Comparison of ENCODE assay signal across 20 cellular contexts in the genomic region with DNA sequence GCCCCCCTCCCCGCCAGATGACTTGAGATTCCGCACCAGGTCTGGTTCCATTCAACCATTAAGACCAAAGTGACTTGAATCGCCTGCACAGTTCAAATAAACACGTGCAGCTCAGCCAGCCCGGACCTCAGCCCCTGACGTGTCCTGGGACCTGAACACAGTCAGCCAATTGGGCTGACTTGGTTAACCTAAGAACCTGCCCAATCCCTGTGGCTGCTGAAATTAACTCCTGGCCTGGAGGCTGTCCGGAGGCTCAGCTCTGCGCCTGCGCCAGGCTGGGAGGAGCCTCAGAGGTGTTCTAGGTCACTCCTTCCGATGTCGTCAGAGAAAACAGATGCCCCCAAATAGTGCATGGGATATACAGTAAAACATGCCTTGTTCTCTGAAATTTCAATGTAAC.
"Had no signal": no experiment of that assay in that cellular context is flagged by ENCODE, and none has a peak within 500 bp of the region (broad histone marks: within the 10 kb centered on the region; RNA-seq: fewer than 3 reads in every experiment).

No MANE protein-coding gene starts in this region.

- DNase-seq: cortex of kidney; dorsolateral prefrontal cortex; effector memory CD4-positive, alpha-beta T cell; gastrocnemius medialis; immature natural killer cell; left colon; mesendoderm; naive thymus-derived CD4-positive, alpha-beta T cell; nephron progenitor cell; stimulated activated CD4-positive, alpha-beta T cell treated with anti-CD3 and anti-CD28 coated beads, Interleukin-4, amount 100 ng/mL, for 1 hour; stimulated activated CD8-positive, alpha-beta memory T cell treated with anti-CD3 and anti-CD28 coated beads, Interleukin-4, amount 100 ng/mL, for 48 hours; stimulated activated naive CD8-positive, alpha-beta T cell treated with anti-CD3 and anti-CD28 coated beads, Interleukin-15, Interleukin-2, amounts not matched to agents 100 U/mL and 50 U/mL, for 24 hours; thyroid gland; uterus had no signal

- H2AFZ ChIP-seq: parathyroid adenoma had no signal

- H3K4me1 ChIP-seq: parathyroid adenoma, thyroid gland, uterus had no signal

- H3K27ac ChIP-seq: dorsolateral prefrontal cortex, esophagus muscularis mucosa, parathyroid adenoma, suprapubic skin, thyroid gland, upper lobe of left lung, uterus had no signal

- H3K27me3 ChIP-seq: gastrocnemius medialis, suprapubic skin, thyroid gland, upper lobe of left lung, uterus had no signal

- ATAC-seq: left colon; naive thymus-derived CD4-positive, alpha-beta T cell had no signal

- H3K79me2 ChIP-seq: parathyroid adenoma had no signal

- H3K4me3 ChIP-seq: dorsolateral prefrontal cortex, esophagus muscularis mucosa, gastrocnemius medialis, suprapubic skin, thyroid gland, upper lobe of left lung, uterus had no signal

- H3K9me3 ChIP-seq: esophagus muscularis mucosa, gastrocnemius medialis, suprapubic skin, thyroid gland, upper lobe of left lung, uterus had no signal

- H3K36me3 ChIP-seq: esophagus muscularis mucosa, gastrocnemius medialis, suprapubic skin, thyroid gland, upper lobe of left lung, uterus had no signal

- FAIRE-seq: endometrium, keratinocyte had no signal

- H3K9ac ChIP-seq: parathyroid adenoma had no signal
